In the genomic region with DNA sequence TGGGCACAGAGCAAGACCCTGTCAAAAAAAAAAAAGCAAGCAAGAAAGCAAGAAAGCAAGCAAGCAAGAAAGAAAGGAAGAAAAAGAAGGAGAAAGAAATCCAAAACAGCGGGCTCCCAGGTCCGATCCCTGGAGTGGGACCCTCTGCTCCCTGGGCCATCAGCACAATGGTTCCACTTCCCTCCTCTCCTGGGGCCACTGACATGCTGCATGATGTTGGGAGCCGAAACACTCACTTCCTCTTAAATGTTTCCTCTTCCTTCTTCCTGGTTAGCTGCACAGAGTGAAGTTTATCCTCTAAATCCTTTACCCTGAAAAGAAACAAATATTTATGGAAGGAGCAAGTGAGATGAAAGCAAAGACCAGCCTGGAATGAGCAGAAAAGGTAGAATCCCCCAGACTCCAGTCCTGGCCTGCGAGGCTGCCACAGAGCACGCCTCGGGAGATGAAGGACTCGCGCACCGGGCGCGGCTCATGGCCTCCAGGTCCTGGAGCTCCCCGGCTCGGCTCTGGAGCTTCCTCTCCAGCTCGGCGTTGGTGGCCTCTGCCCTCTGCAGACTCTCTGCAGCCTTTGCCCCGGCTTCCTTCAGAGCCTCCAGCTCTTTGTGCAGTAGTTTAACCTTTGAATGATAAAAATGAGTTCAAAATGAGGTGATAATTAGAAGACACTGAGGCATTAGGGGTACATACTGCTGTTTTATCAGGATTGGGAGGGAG, we compare ENCODE assay signal across 1 cellular context.
TF ChIP-seq lines count a peak whose summit lies in the region.

No MANE protein-coding gene starts in this region.

TF ChIP-seq in H1, 55 proteins besides CTCF, POLR2A, EP300 and RAD21:
- no peak for TF ChIP-seq SIRT6 (IDR thresholded peaks at IDR 0.05; ENCODE audit: low read length)
- no peak for TF ChIP-seq BCL11A (IDR thresholded peaks at IDR 0.05; ENCODE audit: low read depth in 2 of 2, low read length in 2 of 2)
- no peak for TF ChIP-seq HDAC2 (IDR thresholded peaks at IDR 0.05; ENCODE audit: borderline replicate concordance in 1 of 2, low read depth in 2 of 2, low read length in 2 of 2)
- no peak for TF ChIP-seq CTBP2 (IDR thresholded peaks at IDR 0.05; ENCODE audit: borderline replicate concordance, insufficient read depth, insufficient read length, low read length)
- TF ChIP-seq SIX5 (IDR thresholded peaks at IDR 0.05; ENCODE audit: low read depth, low read length): no peak
- TF ChIP-seq POLR2AphosphoS5 (IDR thresholded peaks at IDR 0.05; ENCODE audit: low read depth, low read length): no peak
- no peak for TF ChIP-seq BACH1 (IDR thresholded peaks at IDR 0.05; ENCODE audit: low read length)
- TF ChIP-seq KDM5A (IDR thresholded peaks at IDR 0.05; ENCODE audit: low read length): no peak
- no peak for TF ChIP-seq RBBP5 (IDR thresholded peaks at IDR 0.05; ENCODE audit: borderline replicate concordance, low read depth, low read length)
- TF ChIP-seq CHD2 (IDR thresholded peaks at IDR 0.05; ENCODE audit: low read length): no peak
- TF ChIP-seq GTF2F1 (IDR thresholded peaks at IDR 0.05; ENCODE audit: borderline replicate concordance, low read depth, low read length): no peak
- no peak for TF ChIP-seq MAFK (IDR thresholded peaks at IDR 0.05; ENCODE audit: low read depth, low read length)
- no peak for TF ChIP-seq NANOG (IDR thresholded peaks at IDR 0.05; ENCODE audit: insufficient read depth, low read depth, low read length, poor library complexity, severe bottlenecking)
- no peak for TF ChIP-seq SIN3A (conservative IDR thresholded peaks at IDR 0.05 in 1 of 2, IDR thresholded peaks at IDR 0.05 in 1 of 2; ENCODE audit: low read depth in 1 of 2, low read length in 2 of 2)
- TF ChIP-seq HDAC6 (IDR thresholded peaks at IDR 0.05; ENCODE audit: low read depth, low read length): no peak
TF ChIP-seq in H1: peak in this region for 0.
